Comparison of ENCODE assay signal across 11 cellular contexts in genomic region chr5:102511666-102512065, GRCh38. TPM values are rescaled to one million over a fixed set of nuclear protein-coding genes. Genes with fewer than 3 reads are reported as not detected.
A peak's percentile ranks its signal among the peaks of the same experiment; 100 is the strongest.
DNase-seq lines count a peak whose midpoint lies in the region; ATAC-seq and TF ChIP-seq lines count a peak whose summit lies in the region.
"Had no signal": no experiment of that assay in that cellular context is flagged by ENCODE, and none has a peak within 500 bp of the region (broad histone marks: within the 10 kb centered on the region; RNA-seq: fewer than 3 reads in every experiment).

No MANE protein-coding gene starts in this region.

- H3K9me3 Mint-ChIP-seq in T-helper 2 cell treated with Interferon-gamma antibody and Interleukin-4, amounts not matched to agents 5 μg/mL and 100 μg/mL, for 36 hours: no peaks in the 10 kb centered on the region
- no peaks in the 10 kb centered on the region for H3K9me3 Mint-ChIP-seq in naive thymus-derived CD8-positive, alpha-beta T cell
- H3K9me3 Mint-ChIP-seq in activated CD4-positive, alpha-beta T cell treated with anti-CD3 and anti-CD28 coated beads for 36 hours (ENCODE audit: low read depth): no peaks in the 10 kb centered on the region

- H4K20me1 ChIP-seq in fibroblast of lung (ENCODE audit: control insufficient read depth, extremely low read depth, insufficient read depth, low read length) (no peaks in the 10 kb centered on the region), osteoblast (ENCODE audit: insufficient read depth, low read length) (no peaks in the 10 kb centered on the region)

- H3K4me3 ChIP-seq in fibroblast of lung (replicated peaks in 1 of 4; ENCODE audit: control extremely low read depth in 1 of 4, insufficient read depth in 1 of 4, low read depth in 3 of 4, low read length in 4 of 4) (no peak overlapping the region), osteoblast (ENCODE audit: insufficient read depth, low read length) (no peak overlapping the region)

- no peak for ATAC-seq in foreskin keratinocyte
- no peak for ATAC-seq in naive thymus-derived CD8-positive, alpha-beta T cell
- no peak for ATAC-seq in activated CD4-positive, alpha-beta T cell treated with anti-CD3 and anti-CD28 coated beads for 36 hours

- no peaks in the 10 kb centered on the region for H3K27me3 Mint-ChIP-seq in T-helper 2 cell treated with Interferon-gamma antibody and Interleukin-4, amounts not matched to agents 5 μg/mL and 100 μg/mL, for 36 hours (ENCODE audit: low read depth)
- H3K27me3 Mint-ChIP-seq in naive thymus-derived CD8-positive, alpha-beta T cell: peaks cover 0 to 26% (median 1%) of the 10 kb centered on the region in 5 donors
- peaks cover 6% of the 10 kb centered on the region for H3K27me3 Mint-ChIP-seq in activated CD4-positive, alpha-beta T cell treated with anti-CD3 and anti-CD28 coated beads for 36 hours

- H3K27me3 ChIP-seq in fibroblast of lung (ENCODE audit: control insufficient read depth, insufficient read depth, low read length) (no peaks in the 10 kb centered on the region), osteoblast (ENCODE audit: insufficient read depth, low read length) (no peaks in the 10 kb centered on the region), foreskin keratinocyte (no peaks in the 10 kb centered on the region)

- no peaks in the 10 kb centered on the region for H3K79me2 ChIP-seq in fibroblast of lung (ENCODE audit: control insufficient read depth, insufficient read depth, low read length)
- no peaks in the 10 kb centered on the region for H3K79me2 ChIP-seq in osteoblast (ENCODE audit: insufficient read depth, low read length)

- in situ Hi-C loops in G401 (cut with HindIII; ENCODE audit: low sequenced_read_pairs): no loop called here

- H2AFZ ChIP-seq in fibroblast of lung (ENCODE audit: low read length) (no peak overlapping the region), osteoblast (ENCODE audit: low read length) (peak overlapping the region; percentile 39)

- H3K9ac ChIP-seq in fibroblast of lung (ENCODE audit: insufficient read depth, low read length): no peak overlapping the region

- H3K9me3 ChIP-seq in fibroblast of lung (ENCODE audit: control insufficient read depth, insufficient read depth, low read depth, low read length) (no peaks in the 10 kb centered on the region), osteoblast (ENCODE audit: low read depth, low read length) (no peaks in the 10 kb centered on the region)
- H3K9me3 ChIP-seq: Caco-2 had no signal

- H3K36me3 ChIP-seq in fibroblast of lung (ENCODE audit: control insufficient read depth, insufficient read depth, low read length): no peaks in the 10 kb centered on the region
- H3K36me3 ChIP-seq in osteoblast (ENCODE audit: insufficient read depth, low read length): no peaks in the 10 kb centered on the region

- CTCF ChIA-PET in activated CD4-positive, alpha-beta T cell treated with anti-CD3 and anti-CD28 coated beads for 36 hours (lab: Charles Lee): no interaction called here

- no peaks in the 10 kb centered on the region for H3K4me1 Mint-ChIP-seq in T-helper 2 cell treated with Interferon-gamma antibody and Interleukin-4, amounts not matched to agents 5 μg/mL and 100 μg/mL, for 36 hours (ENCODE audit: low read depth)
- no peaks in the 10 kb centered on the region for H3K4me1 Mint-ChIP-seq in naive thymus-derived CD8-positive, alpha-beta T cell
- H3K4me1 Mint-ChIP-seq in activated CD4-positive, alpha-beta T cell treated with anti-CD3 and anti-CD28 coated beads for 36 hours: no peaks in the 10 kb centered on the region

- no peak overlapping the region for H3K4me3 Mint-ChIP-seq in T-helper 2 cell treated with Interferon-gamma antibody and Interleukin-4, amounts not matched to agents 5 μg/mL and 100 μg/mL, for 36 hours
- H3K4me3 Mint-ChIP-seq in naive thymus-derived CD8-positive, alpha-beta T cell: no peak overlapping the region
- H3K4me3 Mint-ChIP-seq in activated CD4-positive, alpha-beta T cell treated with anti-CD3 and anti-CD28 coated beads for 36 hours: no peak overlapping the region

- intact Hi-C loops in activated CD4-positive, alpha-beta T cell treated with anti-CD3 and anti-CD28 coated beads for 36 hours (cut with DNase I, micrococcal nuclease): no loop called here

- H3K4me2 ChIP-seq in fibroblast of lung (ENCODE audit: extremely low read depth, insufficient read depth, low read length) (no peak overlapping the region), osteoblast (ENCODE audit: insufficient read depth, low read length) (no peak overlapping the region)

- no peak overlapping the region for H3K27ac Mint-ChIP-seq in T-helper 2 cell treated with Interferon-gamma antibody and Interleukin-4, amounts not matched to agents 5 μg/mL and 100 μg/mL, for 36 hours
- H3K27ac Mint-ChIP-seq in naive thymus-derived CD8-positive, alpha-beta T cell: no peak overlapping the region
- H3K27ac Mint-ChIP-seq in activated CD4-positive, alpha-beta T cell treated with anti-CD3 and anti-CD28 coated beads for 36 hours: no peak overlapping the region

- no peaks in the 10 kb centered on the region for H3K36me3 Mint-ChIP-seq in T-helper 2 cell treated with Interferon-gamma antibody and Interleukin-4, amounts not matched to agents 5 μg/mL and 100 μg/mL, for 36 hours (ENCODE audit: low read depth)
- no peaks in the 10 kb centered on the region for H3K36me3 Mint-ChIP-seq in naive thymus-derived CD8-positive, alpha-beta T cell
- no peaks in the 10 kb centered on the region for H3K36me3 Mint-ChIP-seq in activated CD4-positive, alpha-beta T cell treated with anti-CD3 and anti-CD28 coated beads for 36 hours (ENCODE audit: low read depth)

- POLR2A ChIA-PET in naive thymus-derived CD8-positive, alpha-beta T cell (lab: Charles Lee): no interaction called here
- POLR2A ChIA-PET in activated CD4-positive, alpha-beta T cell treated with anti-CD3 and anti-CD28 coated beads for 36 hours (lab: Charles Lee): no interaction called here

- H3K4me1 ChIP-seq in fibroblast of lung (ENCODE audit: control insufficient read depth, extremely low read depth, insufficient read depth, low read length) (no peaks in the 10 kb centered on the region), osteoblast (ENCODE audit: insufficient read depth, low read length) (no peaks in the 10 kb centered on the region), foreskin keratinocyte (no peaks in the 10 kb centered on the region)
- H3K4me1 ChIP-seq: Caco-2 had no signal

- TF ChIP-seq CTCF in fibroblast of lung (conservative IDR thresholded peaks at IDR 0.05 in 1 of 2, IDR thresholded peaks at IDR 0.05 in 1 of 2; ENCODE audit: low read depth in 1 of 2, low read length in 2 of 2) (no peak), osteoblast (IDR thresholded peaks at IDR 0.05; ENCODE audit: extremely low read depth, low read depth, low read length) (no peak), foreskin keratinocyte (conservative IDR thresholded peaks at IDR 0.05) (no peak)

- DNase-seq in G401 (ENCODE audit: low spot score): peak; percentile 69
- peak; percentile 27 for DNase-seq in RPMI8226
- peak; percentile 25 to 31 for DNase-seq in fibroblast of lung (ENCODE audit: low read depth in 2 of 2)
- no peak for DNase-seq in osteoblast (ENCODE audit: insufficient read length, low spot score, missing footprints)
- no peak for DNase-seq in T-helper 2 cell treated with Interferon-gamma antibody and Interleukin-4, amounts not matched to agents 5 μg/mL and 100 μg/mL, for 36 hours (ENCODE audit: low spot score)
- DNase-seq in foreskin keratinocyte: no peak
- DNase-seq in naive thymus-derived CD8-positive, alpha-beta T cell: no peak
- DNase-seq in activated CD4-positive, alpha-beta T cell treated with anti-CD3 and anti-CD28 coated beads for 36 hours: no peak
- DNase-seq: activated CD4-positive, alpha-beta T cell treated with anti-CD3 and anti-CD28 coated beads, Interleukin-2, amount 50 U/mL, for 1 hour; Caco-2; NCI-H510A had no signal

- no peak overlapping the region for H3K27ac ChIP-seq in fibroblast of lung (ENCODE audit: insufficient read depth, low read length)
- no peak overlapping the region for H3K27ac ChIP-seq in osteoblast (ENCODE audit: low read depth, low read length)
- H3K27ac ChIP-seq in foreskin keratinocyte: no peak overlapping the region

RNA-seq across cellular contexts. Expression of gene SLCO6A1, which starts 12.9 kb away (rescaled TPM):
- total RNA-seq in G401 (2014; rRNA removed; shearing (Covaris generic)): not detected in 2 replicates
- total RNA-seq in fibroblast of lung (not detected in 2 replicates), osteoblast (not detected in 2 replicates), foreskin keratinocyte (not detected in 2 replicates)
- polyA plus RNA-seq in fibroblast of lung (not detected in 2 replicates), foreskin keratinocyte (not detected in 2 replicates)
- polyA plus RNA-seq in fibroblast of lung (2012): not detected in 2 replicates
- polyA minus RNA-seq in fibroblast of lung (ENCODE audit: low replicate concordance): not detected in 2 replicates
- not detected for total RNA-seq in naive thymus-derived CD8-positive, alpha-beta T cell
- not detected for polyA plus RNA-seq in naive thymus-derived CD8-positive, alpha-beta T cell
- total RNA-seq in activated CD4-positive, alpha-beta T cell treated with anti-CD3 and anti-CD28 coated beads for 36 hours: not detected
- total RNA-seq: Caco-2 had no signal

Comparison
In these comparisons a context has a peak if more than half of its experiments do, and no peak if none do; other contexts are left out.
1. DNase-seq: peak in G401 (single experiment), RPMI8226 (single experiment) and fibroblast of lung (2 of 2); none in osteoblast (single experiment), T-helper 2 cell treated with Interferon-gamma antibody and Interleukin-4, amounts not matched to agents 5 μg/mL and 100 μg/mL, for 36 hours (single experiment), foreskin keratinocyte (0 of 2), naive thymus-derived CD8-positive, alpha-beta T cell (0 of 10) and activated CD4-positive, alpha-beta T cell treated with anti-CD3 and anti-CD28 coated beads for 36 hours (single experiment).